1 cellular context compared by ENCODE assay signal in genomic region chr16:75095204-75095621, GRCh38.
TF ChIP-seq lines count a peak whose summit lies in the region.

No MANE protein-coding gene starts in this region.

TF ChIP-seq in H1, 55 proteins besides CTCF, POLR2A, EP300 and RAD21:
- no peak for TF ChIP-seq CBX5 (IDR thresholded peaks at IDR 0.05; ENCODE audit: low read depth, low read length)
- TF ChIP-seq MAX (IDR thresholded peaks at IDR 0.05): peak; percentile 54
- no peak for TF ChIP-seq TCF12 (IDR thresholded peaks at IDR 0.05; ENCODE audit: low read depth, low read length)
